ENCODE assay signal across 9 cellular contexts in the genomic region with DNA sequence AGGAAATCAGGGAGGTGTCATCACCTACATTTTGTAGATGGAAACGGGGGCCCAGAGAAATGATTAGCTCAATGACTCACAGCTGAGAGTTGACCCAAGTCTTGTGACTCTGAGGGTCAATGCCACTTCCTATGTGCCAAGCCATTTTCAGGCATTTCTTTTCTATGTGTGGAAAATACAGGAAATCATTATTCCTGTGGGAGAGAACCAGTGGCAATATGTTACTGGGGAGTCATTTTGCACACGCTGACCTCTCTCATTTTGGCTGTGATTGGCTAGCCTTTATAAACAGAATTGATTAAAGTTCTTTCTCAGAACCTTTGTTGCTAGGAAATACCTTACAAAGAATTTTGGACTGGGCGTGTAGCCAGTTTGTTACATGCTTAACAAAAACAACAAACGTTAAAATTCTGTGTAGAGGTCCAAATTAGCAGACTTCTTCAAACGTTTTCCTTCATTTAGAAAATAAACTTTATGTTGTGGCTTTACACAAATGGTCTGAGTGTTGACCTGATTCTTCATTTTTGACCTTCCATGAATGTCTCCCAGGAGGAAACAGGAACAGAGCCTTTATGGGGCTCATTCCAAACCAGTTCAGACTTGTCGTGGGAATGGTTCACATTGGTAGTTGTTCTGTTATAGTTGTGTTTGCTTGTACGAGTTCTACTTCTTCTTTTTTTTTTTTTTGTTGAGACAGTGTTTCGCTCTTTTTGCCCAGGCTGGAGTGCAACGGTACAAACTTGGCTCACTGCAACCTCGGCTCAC. TPM values are rescaled to one million over a fixed set of nuclear protein-coding genes. Genes with fewer than 3 reads are reported as not detected.
DNase-seq lines count a peak whose midpoint lies in the region; ATAC-seq and TF ChIP-seq lines count a peak whose summit lies in the region.
"Had no signal": no experiment of that assay in that cellular context is flagged by ENCODE, and none has a peak within 500 bp of the region (broad histone marks: within the 10 kb centered on the region; RNA-seq: fewer than 3 reads in every experiment).

No MANE protein-coding gene starts in this region.

- peak overlapping the region; percentile 82 for H3K27ac Mint-ChIP-seq in neural progenitor cell
- H3K27ac Mint-ChIP-seq in activated CD4-positive, alpha-beta T cell treated with anti-CD3 and anti-CD28 coated beads for 36 hours, result no peak overlapping the region
- H3K27ac Mint-ChIP-seq: activated naive CD8-positive, alpha-beta T cell treated with anti-CD3 and anti-CD28 coated beads, Interleukin-2, amount 50 U/mL, for 24 hours had no signal

- no peak for TF ChIP-seq CTCF in esophagus muscularis mucosa (IDR thresholded peaks at IDR 0.05)
- TF ChIP-seq CTCF in neural progenitor cell (IDR thresholded peaks at IDR 0.05), result no peak

- intact Hi-C loops in esophagus muscularis mucosa (cut with DNase I), result no loop called here
- intact Hi-C loops in activated CD4-positive, alpha-beta T cell treated with anti-CD3 and anti-CD28 coated beads for 36 hours (cut with DNase I, micrococcal nuclease), result no loop called here

- POLR2A ChIA-PET in activated CD4-positive, alpha-beta T cell treated with anti-CD3 and anti-CD28 coated beads for 36 hours (lab: Charles Lee), result no interaction called here

- WGBS in esophagus muscularis mucosa, result 38% methylated on average over 10 of the region's 10 CpGs

- H3K36me3 Mint-ChIP-seq in neural progenitor cell, result peaks cover 44% of the 10 kb centered on the region
- H3K36me3 Mint-ChIP-seq in activated CD4-positive, alpha-beta T cell treated with anti-CD3 and anti-CD28 coated beads for 36 hours (ENCODE audit: low read depth), result peaks cover 3% of the 10 kb centered on the region

- no peak for ATAC-seq in activated CD4-positive, alpha-beta T cell treated with anti-CD3 and anti-CD28 coated beads for 36 hours
- no peak for ATAC-seq in GM21526 (IDR thresholded peaks at IDR 0.05; ENCODE audit: low FRiP score, unreplicated experiment)
- ATAC-seq: activated naive CD8-positive, alpha-beta T cell treated with anti-CD3 and anti-CD28 coated beads, Interleukin-2, amount 50 U/mL, for 24 hours had no signal

- H3K79me2 ChIP-seq in neural progenitor cell (ENCODE audit: low read depth), result peaks cover 98% of the 10 kb centered on the region

- no peak overlapping the region for H3K9ac ChIP-seq in neural progenitor cell

- CTCF ChIA-PET in activated CD4-positive, alpha-beta T cell treated with anti-CD3 and anti-CD28 coated beads for 36 hours (lab: Charles Lee), result no interaction called here

- no peak overlapping the region for H3K4me2 ChIP-seq in neural progenitor cell

- H3K27me3 ChIP-seq in esophagus muscularis mucosa, result no peaks in the 10 kb centered on the region
- no peaks in the 10 kb centered on the region for H3K27me3 ChIP-seq in neural progenitor cell

- peaks cover 20% of the 10 kb centered on the region for H3K9me3 Mint-ChIP-seq in neural progenitor cell
- H3K9me3 Mint-ChIP-seq in activated CD4-positive, alpha-beta T cell treated with anti-CD3 and anti-CD28 coated beads for 36 hours (ENCODE audit: low read depth), result no peaks in the 10 kb centered on the region
- H3K9me3 Mint-ChIP-seq: activated naive CD8-positive, alpha-beta T cell treated with anti-CD3 and anti-CD28 coated beads, Interleukin-2, amount 50 U/mL, for 24 hours had no signal

- H3K36me3 ChIP-seq in esophagus muscularis mucosa, result peaks cover 0 to 13% (median 3%) of the 10 kb centered on the region in 4 donors
- no peaks in the 10 kb centered on the region for H3K36me3 ChIP-seq in neural progenitor cell

- H3F3A ChIP-seq in neural progenitor cell (ENCODE audit: low read depth), result peaks cover 2% of the 10 kb centered on the region

- TF ChIP-seq POLR2A in esophagus muscularis mucosa (IDR thresholded peaks at IDR 0.05; ENCODE audit: low read depth), result no peak

- H3K4me3 Mint-ChIP-seq in neural progenitor cell, result no peak overlapping the region
- H3K4me3 Mint-ChIP-seq in activated CD4-positive, alpha-beta T cell treated with anti-CD3 and anti-CD28 coated beads for 36 hours, result no peak overlapping the region
- H3K4me3 Mint-ChIP-seq: activated naive CD8-positive, alpha-beta T cell treated with anti-CD3 and anti-CD28 coated beads, Interleukin-2, amount 50 U/mL, for 24 hours had no signal

- peaks cover 6% of the 10 kb centered on the region for H4K20me1 ChIP-seq in neural progenitor cell (ENCODE audit: low read depth)

- TF ChIP-seq EP300 in esophagus muscularis mucosa (IDR thresholded peaks at IDR 0.05), result no peak

- no peaks in the 10 kb centered on the region for H3K9me3 ChIP-seq in esophagus muscularis mucosa
- H3K9me3 ChIP-seq in neural progenitor cell (ENCODE audit: low read depth), result no peaks in the 10 kb centered on the region

- H3K27me3 Mint-ChIP-seq in neural progenitor cell (ENCODE audit: insufficient read depth, low read depth), result peaks cover 2% of the 10 kb centered on the region
- no peaks in the 10 kb centered on the region for H3K27me3 Mint-ChIP-seq in activated CD4-positive, alpha-beta T cell treated with anti-CD3 and anti-CD28 coated beads for 36 hours
- H3K27me3 Mint-ChIP-seq: activated naive CD8-positive, alpha-beta T cell treated with anti-CD3 and anti-CD28 coated beads, Interleukin-2, amount 50 U/mL, for 24 hours had no signal

- H2AFZ ChIP-seq in neural progenitor cell (replicated peaks), result no peak overlapping the region

- H3K4me1 ChIP-seq in esophagus muscularis mucosa (peaks cover 17 to 33% (median 25%) of the 10 kb centered on the region in 4 donors), neural progenitor cell (no peaks in the 10 kb centered on the region)

- H3K4me3 ChIP-seq in esophagus muscularis mucosa (no peak overlapping the region), neural progenitor cell (no peak overlapping the region)

- peak; percentile 20 for DNase-seq in AG20443 (ENCODE audit: low spot score)
- DNase-seq in NCI-H774 (lab: John Stamatoyannopoulos, UW), result peak; percentile 7
- DNase-seq in esophagus muscularis mucosa (ENCODE audit: extremely low spot score), result no peak
- DNase-seq in neural progenitor cell (ENCODE audit: low spot score), result no peak
- DNase-seq in NCI-H526 (lab: John Stamatoyannopoulos, UW), result no peak
- no peak for DNase-seq in activated CD4-positive, alpha-beta T cell treated with anti-CD3 and anti-CD28 coated beads for 36 hours
- no peak for DNase-seq in SHP77 (lab: John Stamatoyannopoulos, UW)
- DNase-seq: activated naive CD8-positive, alpha-beta T cell treated with anti-CD3 and anti-CD28 coated beads, Interleukin-2, amount 50 U/mL, for 24 hours had no signal

- H3K27ac ChIP-seq in esophagus muscularis mucosa (replicated peaks in 1 of 4) (peak overlapping the region; percentile 4 to 41 (median 17)), neural progenitor cell (no peak overlapping the region)

- H3K4me1 Mint-ChIP-seq in neural progenitor cell, result peaks cover 16% of the 10 kb centered on the region
- peaks cover 2% of the 10 kb centered on the region for H3K4me1 Mint-ChIP-seq in activated CD4-positive, alpha-beta T cell treated with anti-CD3 and anti-CD28 coated beads for 36 hours

RNA-seq across cellular contexts. Expression of gene PCCA, which starts 11.4 kb away (rescaled TPM):
- total RNA-seq in esophagus muscularis mucosa (10 to 100 TPM; 33.8 to 40.3 (median 39.0) TPM), neural progenitor cell (ENCODE audit: low replicate concordance) (36.6 and 60.6 TPM in 2 replicates)
- 1 to 10 TPM; 5.8 to 7.3 TPM for total RNA-seq in activated CD4-positive, alpha-beta T cell treated with anti-CD3 and anti-CD28 coated beads for 36 hours

Comparison
In these comparisons a context has a peak if more than half of its experiments do, and no peak if none do; other contexts are left out.
1. DNase-seq: peak in AG20443 (single experiment) and NCI-H774 (single experiment); none in esophagus muscularis mucosa (single experiment), neural progenitor cell (single experiment), NCI-H526 (0 of 2), activated CD4-positive, alpha-beta T cell treated with anti-CD3 and anti-CD28 coated beads for 36 hours (single experiment) and SHP77 (0 of 2).